Comparison of ENCODE assay signal across 8 cellular contexts in the genomic region with DNA sequence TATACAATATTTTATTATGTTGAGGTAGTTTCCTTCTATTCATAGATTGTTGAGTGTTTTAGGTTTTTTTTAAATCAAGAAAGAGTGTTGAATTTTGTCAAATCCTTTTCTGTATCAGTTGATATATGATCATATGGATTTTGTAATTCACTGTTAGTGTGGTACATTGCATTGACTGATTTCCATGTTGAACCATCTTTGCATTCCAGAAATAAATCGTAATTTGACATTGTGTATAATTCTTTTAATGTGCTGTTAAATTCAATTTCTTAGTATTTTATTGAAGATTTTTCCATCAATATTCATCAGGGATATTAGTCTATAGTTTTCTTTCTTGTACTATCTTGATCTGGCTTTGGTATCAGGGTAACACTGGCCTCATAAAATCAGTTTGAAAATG.
"Had no signal": no experiment of that assay in that cellular context is flagged by ENCODE, and none has a peak within 500 bp of the region (broad histone marks: within the 10 kb centered on the region; RNA-seq: fewer than 3 reads in every experiment).

No MANE protein-coding gene starts in this region.

- H3K27ac Mint-ChIP-seq: GM23338 had no signal

- H3K4me3 ChIP-seq: GM23338 had no signal

- DNase-seq: H9, HCEC 1CT, IMR-90, KBM-7 had no signal

- H3K4me3 Mint-ChIP-seq: GM23338, H9 had no signal

- H3K9me3 Mint-ChIP-seq: GM23338, H9 had no signal

- FAIRE-seq: H1, H54, HTR-8/SVneo had no signal

- ATAC-seq: GM23338 had no signal
